14 cellular contexts compared by ENCODE assay signal in genomic region chr1:13439104-13439783, GRCh38. TPM values are rescaled to one million over a fixed set of nuclear protein-coding genes. Genes with fewer than 3 reads are reported as not detected.
"Had no signal": no experiment of that assay in that cellular context is flagged by ENCODE, and none has a peak within 500 bp of the region (broad histone marks: within the 10 kb centered on the region; RNA-seq: fewer than 3 reads in every experiment).

No MANE protein-coding gene starts in this region.

RNA-seq across cellular contexts. Expression of gene PRAMEF20, which starts 29.0 kb away (rescaled TPM):
- total RNA-seq: stomach, subcutaneous adipose tissue, suprapubic skin, temporal lobe, thoracic aorta, thyroid gland, tibial nerve, transverse colon, upper lobe of left lung, upper lobe of right lung, ureter, urinary bladder, uterus, vagina had no signal
- polyA plus RNA-seq: stomach, urinary bladder had no signal

RNA-seq across cellular contexts. Expression of gene PRAMEF17, which starts 49.8 kb away (rescaled TPM):
- total RNA-seq: stomach, subcutaneous adipose tissue, suprapubic skin, temporal lobe, thoracic aorta, thyroid gland, tibial nerve, transverse colon, upper lobe of left lung, upper lobe of right lung, ureter, urinary bladder, uterus, vagina had no signal
- polyA plus RNA-seq: stomach, urinary bladder had no signal
